19 cellular contexts compared by ENCODE assay signal in the genomic region with DNA sequence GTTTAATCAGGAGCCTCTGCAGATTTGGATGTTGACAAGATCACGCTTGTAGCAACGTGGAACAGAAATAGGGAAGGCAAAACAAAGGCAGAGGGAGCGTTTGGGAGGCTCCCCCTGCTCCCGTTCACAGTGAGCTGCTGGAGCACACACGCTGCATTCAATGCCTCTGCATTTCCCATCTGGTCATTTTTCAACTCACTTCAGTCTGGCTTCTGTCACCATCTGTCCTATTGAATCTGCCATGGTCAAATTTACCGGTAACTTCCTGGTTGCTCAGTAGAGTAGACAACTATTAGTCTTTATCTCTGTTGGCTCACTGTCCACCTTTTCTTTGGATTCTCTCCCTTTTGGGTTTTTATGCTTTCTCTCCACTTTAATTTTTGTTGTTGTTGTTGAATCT.
DNase-seq lines count a peak whose midpoint lies in the region; TF ChIP-seq lines count a peak whose summit lies in the region.
"Had no signal": no experiment of that assay in that cellular context is flagged by ENCODE, and none has a peak within 500 bp of the region (broad histone marks: within the 10 kb centered on the region; RNA-seq: fewer than 3 reads in every experiment).

No MANE protein-coding gene starts in this region.

- in situ Hi-C loops in G401 (cut with HindIII; ENCODE audit: low sequenced_read_pairs) = no loop called here
- in situ Hi-C loops in brain microvascular endothelial cell (cut with HindIII; ENCODE audit: low pct_ligation_motif_present, low sequenced_read_pairs) = no loop called here

- no peak overlapping the region for H3K27ac ChIP-seq in WERI-Rb-1
- no peak overlapping the region for H3K27ac ChIP-seq in brain microvascular endothelial cell
- H3K27ac ChIP-seq: BLaER1 treated with 17β-estradiol and CSF1 and Interleukin-3, amounts not matched to agents 10 nM and 100 nM had no signal

- TF ChIP-seq CTCF in WERI-Rb-1 (IDR thresholded peaks at IDR 0.05; ENCODE audit: low read depth, low read length) (no peak), brain microvascular endothelial cell (IDR thresholded peaks at IDR 0.05; ENCODE audit: low read depth, low read length, missing control alignments) (no peak)

- DNase-seq in DMS153 (lab: John Stamatoyannopoulos, UW) (peak; percentile 61), G401 (ENCODE audit: low spot score) (peak; percentile 83), NCI-H446 treated with DMSO at 0.1 percent for 48 hours (lab: John Stamatoyannopoulos, UW) (peak; percentile 52), WERI-Rb-1 (peak; percentile 6), NCI-H1092 treated with DMSO at 0.1 percent for 48 hours (lab: John Stamatoyannopoulos, UW) (no peak), brain microvascular endothelial cell (no peak)
- no peak for DNase-seq in activated CD4-positive, alpha-beta T cell treated with anti-CD3 and anti-CD28 coated beads, Interleukin-2, amount 50 U/mL, for 1 hour
- no peak for DNase-seq in activated CD4-positive, alpha-beta T cell treated with anti-CD3 and anti-CD28 coated beads, Interleukin-2, amount 50 U/mL, for 48 hours
- DNase-seq: CD8-positive, alpha-beta memory T cell; GOT3; Kasumi-1; MG63; NCI-H1048; NCI-H1436 treated with DMSO at 0.1 percent for 48 hours; NCI-H510A treated with DMSO at 0.1 percent for 48 hours; NK-92 treated with Interleukin-12 subunit alpha and Interleukin-12 subunit beta, amount 100 ng/mL, for 24 hours; SW 1271; T-helper 2 cell had no signal

- no peaks in the 10 kb centered on the region for H3K27me3 ChIP-seq in WERI-Rb-1 (ENCODE audit: insufficient read depth, low read depth, severe bottlenecking)
- H3K27me3 ChIP-seq in brain microvascular endothelial cell (replicated peaks) = no peaks in the 10 kb centered on the region
- H3K27me3 ChIP-seq: BLaER1 treated with 17β-estradiol and CSF1 and Interleukin-3, amounts not matched to agents 10 nM and 100 nM had no signal

- H3K4me3 ChIP-seq in WERI-Rb-1 (ENCODE audit: low read depth, low read length) (no peak overlapping the region), brain microvascular endothelial cell (ENCODE audit: low read depth, low read length) (no peak overlapping the region)
- H3K4me3 ChIP-seq: BLaER1 treated with 17β-estradiol and CSF1 and Interleukin-3, amounts not matched to agents 10 nM and 100 nM; MG63 had no signal

- no peaks in the 10 kb centered on the region for H3K9me3 ChIP-seq in WERI-Rb-1 (ENCODE audit: severe bottlenecking)
- H3K9me3 ChIP-seq: BLaER1 treated with 17β-estradiol and CSF1 and Interleukin-3, amounts not matched to agents 10 nM and 100 nM; MG63 had no signal

- H3K36me3 ChIP-seq in WERI-Rb-1 (no peaks in the 10 kb centered on the region), brain microvascular endothelial cell (replicated peaks) (no peaks in the 10 kb centered on the region)
- H3K36me3 ChIP-seq: BLaER1 treated with 17β-estradiol and CSF1 and Interleukin-3, amounts not matched to agents 10 nM and 100 nM; MG63 had no signal

Comparison
In these comparisons a context has a peak if more than half of its experiments do, and no peak if none do; other contexts are left out.
1. DNase-seq: peak in DMS153 (single experiment), G401 (single experiment), NCI-H446 treated with DMSO at 0.1 percent for 48 hours (single experiment) and WERI-Rb-1 (single experiment); none in activated CD4-positive, alpha-beta T cell treated with anti-CD3 and anti-CD28 coated beads, Interleukin-2, amount 50 U/mL, for 1 hour (single experiment), NCI-H1092 treated with DMSO at 0.1 percent for 48 hours (single experiment), activated CD4-positive, alpha-beta T cell treated with anti-CD3 and anti-CD28 coated beads, Interleukin-2, amount 50 U/mL, for 48 hours (0 of 2) and brain microvascular endothelial cell (single experiment).